9 cellular contexts compared by ENCODE assay signal in the genomic region with DNA sequence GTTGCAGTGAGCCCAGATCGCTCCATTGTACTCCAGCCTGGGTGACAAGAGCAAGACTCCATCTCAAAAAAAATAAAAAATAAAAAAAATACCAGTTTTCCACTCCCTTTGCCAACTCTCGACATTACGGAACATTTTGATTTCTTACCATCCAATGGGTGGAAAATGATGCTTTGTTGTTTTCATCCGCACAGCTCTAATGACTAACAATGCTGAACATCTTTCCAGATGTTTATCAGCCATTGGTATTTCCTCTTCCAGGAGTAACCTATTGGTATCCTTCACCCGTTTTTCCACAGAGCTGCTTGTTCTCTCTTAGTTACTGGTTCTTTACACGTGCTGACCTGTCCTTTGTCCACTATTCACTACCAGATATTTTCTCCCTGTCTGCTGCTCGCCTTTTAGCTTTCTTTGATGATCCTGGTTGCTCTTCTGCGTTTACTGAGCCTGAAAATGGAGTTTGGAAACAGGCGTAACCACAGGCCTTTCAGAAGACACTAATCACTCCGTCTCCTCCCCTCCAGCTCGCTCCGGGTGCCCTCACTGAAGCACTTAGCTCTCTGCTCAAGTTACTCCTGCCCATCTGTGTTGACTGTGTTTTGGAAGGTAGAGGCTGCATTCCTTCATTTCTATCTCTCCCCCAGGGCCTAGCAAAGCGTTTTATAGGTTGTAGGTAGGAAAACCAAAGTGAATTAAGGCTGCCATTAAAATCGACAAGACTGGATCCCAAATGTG.
"Had no signal": no experiment of that assay in that cellular context is flagged by ENCODE, and none has a peak within 500 bp of the region (broad histone marks: within the 10 kb centered on the region; RNA-seq: fewer than 3 reads in every experiment).

No MANE protein-coding gene starts in this region.

- FAIRE-seq: keratinocyte, small intestine had no signal

- H3K27ac ChIP-seq: thyroid gland, uterus had no signal

- H3K9me3 ChIP-seq: thyroid gland, uterus had no signal

- ATAC-seq: T-helper 17 cell, WTC11 had no signal

- H3K4me3 ChIP-seq: thyroid gland, uterus had no signal

- H3K4me1 ChIP-seq: thyroid gland, uterus had no signal

- H3K27me3 ChIP-seq: thyroid gland, uterus had no signal

- H3K36me3 ChIP-seq: uterus had no signal

- DNase-seq: activated CD4-positive, alpha-beta T cell treated with anti-CD3 and anti-CD28 coated beads, Interleukin-2, amount 10 ng/mL, durations not matched to agents 24 days and 14 days; activated naive CD4-positive, alpha-beta T cell treated with anti-CD3 and anti-CD28 coated beads, Interleukin-2, amount 10 ng/mL, durations not matched to agents 7 days and 5 days; endodermal cell; small intestine; T-helper 17 cell; thyroid gland; uterus had no signal
